ENCODE assay signal across 22 cellular contexts in genomic region chr1:208924011-208924410, GRCh38.
"Had no signal": no experiment of that assay in that cellular context is flagged by ENCODE, and none has a peak within 500 bp of the region (broad histone marks: within the 10 kb centered on the region; RNA-seq: fewer than 3 reads in every experiment).

No MANE protein-coding gene starts in this region.

- H3K36me3 Mint-ChIP-seq: activated CD8-positive, alpha-beta memory T cell treated with anti-CD3 and anti-CD28 coated beads, Interleukin-2, amount 10 ng/mL, durations not matched to agents 7 days and 5 days; activated naive CD8-positive, alpha-beta T cell treated with anti-CD3 and anti-CD28 coated beads, Interleukin-2, amount 10 ng/mL, durations not matched to agents 7 days and 5 days; immature natural killer cell; naive B cell; stimulated activated memory B cell treated with anti-CD40 and anti-IgM and Interleukin-4, amounts not matched to agents 10 μg/mL and 1 μg/mL and 100 μg/mL, for 72 hours had no signal

- H3K27ac ChIP-seq: cardiac muscle cell, esophagus muscularis mucosa, left ventricle myocardium inferior, pancreas, thoracic aorta, upper lobe of right lung had no signal

- H3K9me3 ChIP-seq: esophagus muscularis mucosa, pancreas, thoracic aorta, upper lobe of right lung had no signal

- H3K27me3 Mint-ChIP-seq: activated CD4-positive, alpha-beta memory T cell treated with anti-CD3 and anti-CD28 coated beads, Interleukin-2, amount 10 ng/mL, durations not matched to agents 7 days and 5 days; activated CD8-positive, alpha-beta memory T cell treated with anti-CD3 and anti-CD28 coated beads, Interleukin-2, amount 10 ng/mL, durations not matched to agents 7 days and 5 days; activated naive CD8-positive, alpha-beta T cell treated with anti-CD3 and anti-CD28 coated beads, Interleukin-2, amount 10 ng/mL, durations not matched to agents 7 days and 5 days; dendritic cell treated with granulocyte-macrophage colony-stimulating factor and Interleukin-4, amounts not matched to agents 40 ng/mL and 50 ng/mL, for 4 days; stimulated activated memory B cell treated with anti-CD40 and anti-IgM and Interleukin-4, amounts not matched to agents 10 μg/mL and 1 μg/mL and 100 μg/mL, for 72 hours had no signal

- H3K4me3 ChIP-seq: cardiac muscle cell, esophagus muscularis mucosa, left ventricle myocardium inferior, pancreas, thoracic aorta, upper lobe of right lung had no signal

- DNase-seq: activated CD4-positive, alpha-beta memory T cell treated with anti-CD3 and anti-CD28 coated beads, Interleukin-2, amount 10 ng/mL, durations not matched to agents 7 days and 5 days; activated CD4-positive, alpha-beta T cell treated with anti-CD3 and anti-CD28 coated beads for 48 hours; activated CD4-positive, CD25-positive, alpha-beta regulatory T cell; activated CD8-positive, alpha-beta memory T cell treated with anti-CD3 and anti-CD28 coated beads, Interleukin-2, amount 10 ng/mL, durations not matched to agents 7 days and 5 days; activated naive CD4-positive, alpha-beta T cell; activated naive CD8-positive, alpha-beta T cell treated with anti-CD3 and anti-CD28 coated beads, Interleukin-2, amount 10 ng/mL, durations not matched to agents 7 days and 5 days; amygdala; effector memory CD4-positive, alpha-beta T cell; immature natural killer cell; kidney glomerular epithelial cell; left ventricle myocardium inferior; naive B cell; pancreas; stimulated activated CD4-positive, alpha-beta T cell treated with anti-CD3 and anti-CD28 coated beads, Interleukin-4, amount 100 ng/mL, for 4 hours; T1000; upper lobe of right lung had no signal

- H3K36me3 ChIP-seq: cardiac muscle cell, esophagus muscularis mucosa, left ventricle myocardium inferior, pancreas, thoracic aorta, upper lobe of right lung had no signal

- H3K4me1 ChIP-seq: esophagus muscularis mucosa, left ventricle myocardium inferior, pancreas, upper lobe of right lung had no signal

- ATAC-seq: activated CD8-positive, alpha-beta memory T cell treated with anti-CD3 and anti-CD28 coated beads, Interleukin-2, amount 10 ng/mL, durations not matched to agents 7 days and 5 days; pancreas; sciatic nerve; stimulated activated memory B cell treated with anti-CD40 and anti-IgM and Interleukin-4, amounts not matched to agents 10 μg/mL and 1 μg/mL and 100 μg/mL, for 72 hours; upper lobe of right lung had no signal

- H3K4me3 Mint-ChIP-seq: activated CD4-positive, alpha-beta memory T cell treated with anti-CD3 and anti-CD28 coated beads, Interleukin-2, amount 10 ng/mL, durations not matched to agents 7 days and 5 days; activated CD8-positive, alpha-beta memory T cell treated with anti-CD3 and anti-CD28 coated beads, Interleukin-2, amount 10 ng/mL, durations not matched to agents 7 days and 5 days; activated naive CD8-positive, alpha-beta T cell treated with anti-CD3 and anti-CD28 coated beads, Interleukin-2, amount 10 ng/mL, durations not matched to agents 7 days and 5 days; dendritic cell treated with granulocyte-macrophage colony-stimulating factor and Interleukin-4, amounts not matched to agents 40 ng/mL and 50 ng/mL, for 4 days; immature natural killer cell; naive B cell; stimulated activated memory B cell treated with anti-CD40 and anti-IgM and Interleukin-4, amounts not matched to agents 10 μg/mL and 1 μg/mL and 100 μg/mL, for 72 hours had no signal

- H3K4me1 Mint-ChIP-seq: activated CD4-positive, alpha-beta memory T cell treated with anti-CD3 and anti-CD28 coated beads, Interleukin-2, amount 10 ng/mL, durations not matched to agents 7 days and 5 days; activated CD8-positive, alpha-beta memory T cell treated with anti-CD3 and anti-CD28 coated beads, Interleukin-2, amount 10 ng/mL, durations not matched to agents 7 days and 5 days; activated naive CD8-positive, alpha-beta T cell treated with anti-CD3 and anti-CD28 coated beads, Interleukin-2, amount 10 ng/mL, durations not matched to agents 7 days and 5 days; immature natural killer cell; naive B cell; stimulated activated memory B cell treated with anti-CD40 and anti-IgM and Interleukin-4, amounts not matched to agents 10 μg/mL and 1 μg/mL and 100 μg/mL, for 72 hours had no signal

- H3K27me3 ChIP-seq: cardiac muscle cell, pancreas, upper lobe of right lung had no signal

- H3K27ac Mint-ChIP-seq: activated CD4-positive, alpha-beta memory T cell treated with anti-CD3 and anti-CD28 coated beads, Interleukin-2, amount 10 ng/mL, durations not matched to agents 7 days and 5 days; activated CD8-positive, alpha-beta memory T cell treated with anti-CD3 and anti-CD28 coated beads, Interleukin-2, amount 10 ng/mL, durations not matched to agents 7 days and 5 days; activated naive CD8-positive, alpha-beta T cell treated with anti-CD3 and anti-CD28 coated beads, Interleukin-2, amount 10 ng/mL, durations not matched to agents 7 days and 5 days; dendritic cell treated with granulocyte-macrophage colony-stimulating factor and Interleukin-4, amounts not matched to agents 40 ng/mL and 50 ng/mL, for 4 days; immature natural killer cell; naive B cell; stimulated activated memory B cell treated with anti-CD40 and anti-IgM and Interleukin-4, amounts not matched to agents 10 μg/mL and 1 μg/mL and 100 μg/mL, for 72 hours had no signal
